Comparison of ENCODE assay signal across 24 cellular contexts in the genomic region with DNA sequence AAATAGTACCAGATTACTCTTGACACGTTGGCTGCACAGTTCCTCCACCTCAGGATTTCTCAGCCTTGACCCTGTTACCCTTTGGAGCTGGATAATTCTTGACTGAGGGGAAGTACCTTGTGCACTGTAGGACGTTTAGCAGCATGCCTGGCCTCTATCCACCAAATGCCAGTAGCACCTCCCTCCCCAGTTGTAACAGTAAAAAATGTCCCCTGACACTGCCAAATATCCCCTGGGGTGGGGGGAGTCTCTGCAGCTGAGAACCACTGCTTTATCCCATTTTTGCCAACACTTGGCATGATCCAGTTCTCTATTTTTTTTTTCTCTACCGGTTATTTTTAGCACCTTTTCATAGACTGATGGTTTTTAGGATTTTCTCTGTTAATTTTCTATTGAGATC. TPM values are rescaled to one million over a fixed set of nuclear protein-coding genes. Genes with fewer than 3 reads are reported as not detected.
DNase-seq lines count a peak whose midpoint lies in the region; ATAC-seq and TF ChIP-seq lines count a peak whose summit lies in the region.
"Had no signal": no experiment of that assay in that cellular context is flagged by ENCODE, and none has a peak within 500 bp of the region (broad histone marks: within the 10 kb centered on the region; RNA-seq: fewer than 3 reads in every experiment).

No MANE protein-coding gene starts in this region.

- H3K9me3 ChIP-seq in endodermal cell (ENCODE audit: control insufficient read depth, low read length) (no peaks in the 10 kb centered on the region), lung (ENCODE audit: control insufficient read depth in 2 of 2, insufficient read depth in 1 of 2, low read length in 1 of 2) (no peaks in the 10 kb centered on the region), gastrocnemius medialis (no peaks in the 10 kb centered on the region)
- H3K9me3 ChIP-seq: A549 had no signal

- intact Hi-C loops in Right ventricle myocardium superior (cut with DNase I), result no loop called here
- intact Hi-C loops in cardiac septum (cut with DNase I), result no loop called here
- intact Hi-C loops in gastrocnemius medialis (cut with DNase I; ENCODE audit: low total_unique reads), result no loop called here

- no peak for TF ChIP-seq POLR2A in gastrocnemius medialis (IDR thresholded peaks at IDR 0.05)

- H3K27me3 Mint-ChIP-seq in endodermal cell (ENCODE audit: insufficient read depth), result no peaks in the 10 kb centered on the region

- 78 to 90% methylated on average over 3 of the region's 3 CpGs for WGBS in endodermal cell (ENCODE audit: insufficient coverage in 1 of 2, insufficient read length in 1 of 2), 2 experiments
- 40 to 54% methylated on average over 3 of the region's 3 CpGs for WGBS in lung, 2 donors

- H3K4me1 Mint-ChIP-seq in endodermal cell, result no peaks in the 10 kb centered on the region

- H3K27ac Mint-ChIP-seq in endodermal cell, result no peak overlapping the region
- H3K27ac Mint-ChIP-seq: CD8-positive, alpha-beta T cell had no signal

- no peaks in the 10 kb centered on the region for H3K9me3 Mint-ChIP-seq in endodermal cell

- H3K9ac ChIP-seq in endodermal cell (ENCODE audit: extremely low read depth, low read length, poor library complexity, severe bottlenecking), result no peak overlapping the region
- H3K9ac ChIP-seq: BLaER1 had no signal

- in situ Hi-C loops in gastrocnemius medialis (cut with MboI; ENCODE audit: low sequenced_read_pairs in 4 of 4), result no loop called here

- H3K27ac ChIP-seq in endodermal cell (ENCODE audit: low read depth, low read length) (no peak overlapping the region), lung (ENCODE audit: low read depth in 1 of 2, low read length in 1 of 2) (no peak overlapping the region), gastrocnemius medialis (no peak overlapping the region)
- H3K27ac ChIP-seq: A549, BLaER1 had no signal

- DNase-seq in Right ventricle myocardium superior, result no peak
- DNase-seq in cardiac septum (ENCODE audit: low spot score), result no peak
- peak; percentile 4 for DNase-seq in endodermal cell
- peak; percentile 15 for DNase-seq in lung (ENCODE audit: low spot score)
- no peak for DNase-seq in NCI-H1105 (lab: John Stamatoyannopoulos, UW)
- DNase-seq in gastrocnemius medialis, result no peak
- DNase-seq in AG20443 (ENCODE audit: low spot score), result no peak
- DNase-seq: Calu3; DMS53; EL; GOT3; MM.1S; NCI-H1092; NCI-H146; NCI-H2029 treated with DMSO at 0.1 percent for 48 hours; NCI-H2171 treated with DMSO at 0.1 percent for 48 hours; NCI-H446; NCI-H69; NK-92 treated with Interleukin-12 subunit alpha and Interleukin-12 subunit beta, amount 100 ng/mL, for 24 hours; SHP77 had no signal

- H3K36me3 ChIP-seq in endodermal cell (ENCODE audit: control insufficient read depth, insufficient read depth, low read length), result peaks cover 15% of the 10 kb centered on the region
- H3K36me3 ChIP-seq in lung (ENCODE audit: control insufficient read depth in 2 of 2, insufficient read depth in 2 of 2, low read length in 2 of 2), result peaks cover 5 to 6% of the 10 kb centered on the region in 2 donors
- peaks cover 0 to 25% of the 10 kb centered on the region in 2 donors for H3K36me3 ChIP-seq in gastrocnemius medialis

- H3K4me1 ChIP-seq in endodermal cell (ENCODE audit: control insufficient read depth, insufficient read depth, low read length) (no peaks in the 10 kb centered on the region), lung (ENCODE audit: control insufficient read depth in 2 of 2, insufficient read depth in 2 of 2, low read length in 2 of 2) (peaks cover 2 to 10% of the 10 kb centered on the region in 2 donors), gastrocnemius medialis (peaks cover 4 to 8% of the 10 kb centered on the region in 2 donors)
- H3K4me1 ChIP-seq: A549, BLaER1 had no signal

- ATAC-seq in Right ventricle myocardium superior (ENCODE audit: poor library complexity) (peak; percentile 73), lung (ENCODE audit: insufficient read depth, low FRiP score) (no peak), gastrocnemius medialis (no peak)
- ATAC-seq: A549; CD8-positive, alpha-beta T cell; GM12878 had no signal

- H3K4me3 Mint-ChIP-seq in endodermal cell, result no peak overlapping the region
- H3K4me3 Mint-ChIP-seq: CD8-positive, alpha-beta T cell had no signal

- TF ChIP-seq CTCF in endodermal cell (conservative IDR thresholded peaks at IDR 0.05) (no peak), lung (IDR thresholded peaks at IDR 0.05; ENCODE audit: control extremely low read depth, extremely low read depth) (no peak), gastrocnemius medialis (IDR thresholded peaks at IDR 0.05 in 4 of 5, conservative IDR thresholded peaks at IDR 0.05 in 1 of 5) (no peak)

- H3K4me3 ChIP-seq in endodermal cell (ENCODE audit: low read length) (no peak overlapping the region), lung (no peak overlapping the region), gastrocnemius medialis (no peak overlapping the region)
- H3K4me3 ChIP-seq: A549, BLaER1, GM12878 had no signal

- H3K27me3 ChIP-seq in endodermal cell (ENCODE audit: control insufficient read depth, insufficient read depth, low read length, poor library complexity, severe bottlenecking) (no peaks in the 10 kb centered on the region), lung (ENCODE audit: control insufficient read depth, insufficient read depth) (no peaks in the 10 kb centered on the region), gastrocnemius medialis (no peaks in the 10 kb centered on the region)
- H3K27me3 ChIP-seq: BLaER1 had no signal

- peaks cover 19% of the 10 kb centered on the region for H3K36me3 Mint-ChIP-seq in endodermal cell (ENCODE audit: low read depth)

RNA-seq across cellular contexts. Expression of gene C1orf198, which starts 34.0 kb away (rescaled TPM):
- total RNA-seq in Right ventricle myocardium superior, result 43.1 TPM
- 73.9 TPM for total RNA-seq in cardiac septum
- total RNA-seq in endodermal cell, result 10 to 100 TPM; 37.5 to 44.8 TPM
- 61.8 TPM for polyA plus RNA-seq in endodermal cell (2013, experiment 1 of 2)
- polyA plus RNA-seq in endodermal cell (2013, experiment 2 of 2), result 58.9 TPM
- total RNA-seq in lung, result 100 to 1,000 TPM in 1 of 2 donors, 10 to 100 TPM in 1; 51.9 to 109 TPM
- polyA plus RNA-seq in lung, result 10 to 100 TPM; 25.8 to 47.5 TPM
- total RNA-seq in gastrocnemius medialis, result 100 to 1,000 TPM; 281 to 590 (median 339) TPM

Comparison
In these comparisons a context has a peak if more than half of its experiments do, and no peak if none do; other contexts are left out.
1. DNase-seq: peak in endodermal cell (single experiment) and lung (single experiment); none in Right ventricle myocardium superior (single experiment), cardiac septum (single experiment), NCI-H1105 (single experiment), gastrocnemius medialis (0 of 2) and AG20443 (single experiment).